ENCODE assay signal across 1 cellular context in the genomic region with DNA sequence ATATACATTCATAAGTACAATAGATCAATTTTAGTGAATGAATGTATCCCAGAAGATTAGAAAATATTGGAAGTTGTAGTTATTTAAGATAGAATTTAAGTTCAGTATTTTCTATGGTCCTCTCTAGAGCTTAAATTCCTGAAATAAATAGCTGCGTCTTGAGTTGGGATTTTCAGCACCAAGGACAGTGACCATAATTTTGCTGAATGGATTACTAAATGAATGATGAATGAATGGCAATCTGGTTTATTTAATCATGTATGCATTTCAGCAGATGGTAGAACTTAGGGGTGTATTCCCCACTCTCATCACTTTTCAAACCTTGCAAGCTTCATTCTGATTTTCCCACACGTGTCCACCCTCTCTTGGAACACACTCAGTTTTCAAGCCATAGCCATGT.
A peak's percentile ranks its signal among the peaks of the same experiment; 100 is the strongest.
TF ChIP-seq lines count a peak whose summit lies in the region.

No MANE protein-coding gene starts in this region.

TF ChIP-seq in HepG2, 621 proteins besides CTCF, POLR2A, EP300 and RAD21 (continued from another document):
- TF ChIP-seq, protein P1, sequence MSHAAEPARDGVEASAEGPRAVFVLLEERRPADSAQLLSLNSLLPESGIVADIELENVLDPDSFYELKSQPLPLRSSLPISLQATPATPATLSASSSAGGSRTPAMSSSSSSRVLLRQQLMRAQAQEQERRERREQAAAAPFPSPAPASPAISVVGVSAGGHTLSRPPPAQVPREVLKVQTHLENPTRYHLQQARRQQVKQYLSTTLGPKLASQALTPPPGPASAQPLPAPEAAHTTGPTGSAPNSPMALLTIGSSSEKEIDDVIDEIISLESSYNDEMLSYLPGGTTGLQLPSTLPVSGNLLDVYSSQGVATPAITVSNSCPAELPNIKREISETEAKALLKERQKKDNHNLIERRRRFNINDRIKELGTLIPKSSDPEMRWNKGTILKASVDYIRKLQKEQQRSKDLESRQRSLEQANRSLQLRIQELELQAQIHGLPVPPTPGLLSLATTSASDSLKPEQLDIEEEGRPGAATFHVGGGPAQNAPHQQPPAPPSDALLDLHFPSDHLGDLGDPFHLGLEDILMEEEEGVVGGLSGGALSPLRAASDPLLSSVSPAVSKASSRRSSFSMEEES (CRISPR knock-in tag; IDR thresholded peaks at IDR 0.05): 0 out of 2 replicates have a peak, but pooled peaks have one; percentile 38
- TF ChIP-seq MIER2 (CRISPR knock-in tag; IDR thresholded peaks at IDR 0.05) (peak; percentile 95), EHMT2 (IDR thresholded peaks at IDR 0.05; ENCODE audit: borderline replicate concordance, low read depth, low read length) (peak; percentile 96), MIXL1 (CRISPR knock-in tag; IDR thresholded peaks at IDR 0.05) (0 out of 2 replicates have a peak, but pooled peaks have one; percentile 23)
